Comparison of ENCODE assay signal across 8 cellular contexts in the genomic region with DNA sequence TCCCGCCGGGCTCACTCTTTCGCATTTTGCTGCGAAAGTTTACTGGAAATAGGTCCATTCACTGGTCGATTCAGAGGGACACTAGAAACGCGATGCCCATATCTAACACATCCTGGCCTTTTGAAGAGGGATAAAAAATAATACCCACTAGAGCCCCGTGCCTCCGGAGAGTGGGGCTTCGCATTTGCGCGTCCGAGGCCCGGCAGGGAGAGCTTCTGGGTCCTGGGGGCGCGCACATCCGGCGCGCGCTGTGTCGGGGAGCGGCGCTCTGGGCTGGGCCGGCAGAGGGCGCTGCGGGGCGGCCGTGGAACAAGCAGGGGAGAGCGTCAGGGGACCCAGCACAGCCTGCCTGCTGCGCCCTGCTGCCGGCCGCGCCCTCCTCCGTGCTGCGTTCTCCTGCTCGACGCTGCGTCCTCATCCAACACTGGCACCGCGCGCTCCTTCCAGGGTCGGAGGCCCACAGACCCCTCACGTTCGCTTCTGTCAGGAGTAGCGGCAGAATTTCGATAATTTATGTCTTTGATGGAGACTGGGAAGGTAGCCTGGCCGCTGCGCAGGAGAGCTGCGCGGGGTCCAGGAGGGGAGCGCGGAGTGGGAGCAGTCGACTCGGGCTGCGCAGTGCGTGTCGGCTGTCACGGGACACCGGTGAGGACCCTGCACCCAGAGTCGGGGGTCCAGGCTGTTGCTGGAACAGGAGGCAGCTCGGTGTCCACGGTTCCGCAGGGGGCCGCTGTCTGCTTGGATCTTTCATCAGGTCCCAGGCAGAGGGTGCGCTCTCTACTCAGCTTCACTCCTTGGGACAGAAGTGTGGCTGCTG. TPM values are rescaled to one million over a fixed set of nuclear protein-coding genes. Genes with fewer than 3 reads are reported as not detected.
DNase-seq lines count a peak whose midpoint lies in the region; TF ChIP-seq lines count a peak whose summit lies in the region.

No MANE protein-coding gene starts in this region.

- H3K27me3 ChIP-seq in MG63 (no peaks in the 10 kb centered on the region), WERI-Rb-1 (ENCODE audit: insufficient read depth, low read depth, severe bottlenecking) (peaks cover 58% of the 10 kb centered on the region), iPS-20b (ENCODE audit: insufficient read depth, low read length) (peaks cover 63% of the 10 kb centered on the region), skeletal muscle tissue (ENCODE audit: control insufficient read depth in 3 of 3, insufficient read depth in 3 of 3, low read length in 3 of 3) (no peaks in the 10 kb centered on the region)

- H3K9me3 Mint-ChIP-seq in MCF 10A (ENCODE audit: unreplicated experiment), result peaks cover 6% of the 10 kb centered on the region

- no peak overlapping the region for H3K27ac Mint-ChIP-seq in MCF 10A (ENCODE audit: low read depth, unreplicated experiment)

- peaks cover 21% of the 10 kb centered on the region for H3K27me3 Mint-ChIP-seq in MCF 10A (ENCODE audit: insufficient read depth, unreplicated experiment)

- POLR2A ChIA-PET in HEK293 (lab: Yijun Ruan, JAX) (no interaction called here), MCF 10A (lab: Yijun Ruan, JAX) (no interaction called here)

- H3K9me3 ChIP-seq in HEK293 (ENCODE audit: control insufficient read depth, insufficient read depth, low read depth, low read length), result no peaks in the 10 kb centered on the region
- H3K9me3 ChIP-seq in MG63, result no peaks in the 10 kb centered on the region
- H3K9me3 ChIP-seq in WERI-Rb-1 (ENCODE audit: severe bottlenecking), result no peaks in the 10 kb centered on the region
- no peaks in the 10 kb centered on the region for H3K9me3 ChIP-seq in iPS-20b (ENCODE audit: insufficient read depth, low read depth, low read length)
- H3K9me3 ChIP-seq in skeletal muscle tissue (ENCODE audit: control insufficient read depth in 3 of 3, low read length in 3 of 3), result no peaks in the 10 kb centered on the region

- peak; percentile 74 for TF ChIP-seq CTCF in GM12864 (IDR thresholded peaks at IDR 0.05; ENCODE audit: low read depth, low read length, missing control alignments)
- TF ChIP-seq CTCF in HEK293 (tag by site-specific recombination; IDR thresholded peaks at IDR 0.05), result peak; percentile 91
- TF ChIP-seq CTCF in WERI-Rb-1 (IDR thresholded peaks at IDR 0.05; ENCODE audit: low read depth, low read length), result peak; percentile 89
- peak; percentile 6 for TF ChIP-seq CTCF in MCF 10A (IDR thresholded peaks at IDR 0.05; ENCODE audit: unreplicated experiment)

- H3K4me3 Mint-ChIP-seq in MCF 10A (ENCODE audit: unreplicated experiment), result no peak overlapping the region

- no peak overlapping the region for H3K27ac ChIP-seq in HEK293 (ENCODE audit: extremely low read depth, low read depth, low read length)
- H3K27ac ChIP-seq in WERI-Rb-1, result no peak overlapping the region
- H3K27ac ChIP-seq in iPS-20b (ENCODE audit: low read length), result no peak overlapping the region
- H3K27ac ChIP-seq in skeletal muscle tissue (ENCODE audit: low read depth, low read length), result peak overlapping the region; percentile 72

- H3K4me3 ChIP-seq in GM12864 (ENCODE audit: low read depth, low read length), result peak overlapping the region; percentile 45
- peak overlapping the region; percentile 35 for H3K4me3 ChIP-seq in HEK293 (ENCODE audit: low read depth, low read length)
- peak overlapping the region; percentile 48 for H3K4me3 ChIP-seq in MG63
- H3K4me3 ChIP-seq in WERI-Rb-1 (ENCODE audit: low read depth, low read length), result peak overlapping the region; percentile 71
- H3K4me3 ChIP-seq in iPS-20b (ENCODE audit: low read length), result peak overlapping the region; percentile 77
- H3K4me3 ChIP-seq in skeletal muscle tissue (ENCODE audit: low read length in 3 of 3), result peak overlapping the region; percentile 81 to 87 (median 86)

- CTCF ChIA-PET in HEK293 (lab: Yijun Ruan, JAX), result interaction anchor here (0.5 to 2.9 kb wide), 34 partner anchors 8 to 1235 kb away, joined by 3 to 8 read pairs (median 4); partner anchors contain the start of gene CXCL12
- CTCF ChIA-PET in MCF 10A (lab: Yijun Ruan, JAX), result no interaction called here

- intact Hi-C loops in MCF 10A (cut with micrococcal nuclease), result no loop called here

- no peaks in the 10 kb centered on the region for H3K36me3 ChIP-seq in HEK293 (ENCODE audit: control insufficient read depth in 2 of 2, insufficient read depth in 1 of 2, low read length in 2 of 2)
- H3K36me3 ChIP-seq in MG63, result no peaks in the 10 kb centered on the region
- H3K36me3 ChIP-seq in WERI-Rb-1, result no peaks in the 10 kb centered on the region
- H3K36me3 ChIP-seq in iPS-20b (ENCODE audit: insufficient read depth, low read depth, low read length), result no peaks in the 10 kb centered on the region
- H3K36me3 ChIP-seq in skeletal muscle tissue (ENCODE audit: control insufficient read depth in 3 of 3, insufficient read depth in 3 of 3, low read length in 3 of 3), result no peaks in the 10 kb centered on the region

- H3K36me3 Mint-ChIP-seq in MCF 10A (ENCODE audit: insufficient read depth, unreplicated experiment), result no peaks in the 10 kb centered on the region

- H3K4me1 ChIP-seq in HEK293 (ENCODE audit: control insufficient read depth, insufficient read depth, low read length) (no peaks in the 10 kb centered on the region), iPS-20b (ENCODE audit: insufficient read depth, low read length) (no peaks in the 10 kb centered on the region), skeletal muscle tissue (ENCODE audit: control insufficient read depth in 3 of 3, insufficient read depth in 3 of 3, low read length in 3 of 3) (peaks cover 19 to 31% (median 20%) of the 10 kb centered on the region in 3 donors)

- H3K9ac ChIP-seq in iPS-20b (ENCODE audit: low read depth, low read length) (peak overlapping the region; percentile 75; the same call in 1 of the 2 replicates), skeletal muscle tissue (ENCODE audit: low read depth in 1 of 3, low read length in 3 of 3) (peak overlapping the region; percentile 74 to 88 (median 83))

- no TSS peak for BruUV-seq in MCF 10A (replicated peaks; lab: Mats Ljungman, UMichigan)

- H3K4me1 Mint-ChIP-seq in MCF 10A (ENCODE audit: insufficient read depth, unreplicated experiment), result peaks cover 16% of the 10 kb centered on the region

- DNase-seq in GM12864 (ENCODE audit: low read depth) (no peak), MG63 (peak; percentile 83), WERI-Rb-1 (peak; percentile 81), MCF 10A (ENCODE audit: unreplicated experiment) (no peak), NCI-H446 treated with DMSO at 0.1 percent for 48 hours (lab: John Stamatoyannopoulos, UW) (no peak)

TF ChIP-seq in HEK293, 187 proteins besides CTCF, POLR2A, EP300 and RAD21 (continues in another document):
- TF ChIP-seq ZNF560 (tag by site-specific recombination; IDR thresholded peaks at IDR 0.05; ENCODE audit: borderline replicate concordance) (no peak), ZBTB17 (tag by site-specific recombination; IDR thresholded peaks at IDR 0.05) (peak; percentile 88), ZNF157 (tag by site-specific recombination; IDR thresholded peaks at IDR 0.05) (no peak), ZNF837 (tag by site-specific recombination; IDR thresholded peaks at IDR 0.05) (no peak), SCRT2 (tag by site-specific recombination; IDR thresholded peaks at IDR 0.05) (no peak), ZNF791 (tag by site-specific recombination; IDR thresholded peaks at IDR 0.05) (no peak), HIC1 (tag by site-specific recombination; IDR thresholded peaks at IDR 0.05) (no peak)
- TF ChIP-seq, protein P1, sequence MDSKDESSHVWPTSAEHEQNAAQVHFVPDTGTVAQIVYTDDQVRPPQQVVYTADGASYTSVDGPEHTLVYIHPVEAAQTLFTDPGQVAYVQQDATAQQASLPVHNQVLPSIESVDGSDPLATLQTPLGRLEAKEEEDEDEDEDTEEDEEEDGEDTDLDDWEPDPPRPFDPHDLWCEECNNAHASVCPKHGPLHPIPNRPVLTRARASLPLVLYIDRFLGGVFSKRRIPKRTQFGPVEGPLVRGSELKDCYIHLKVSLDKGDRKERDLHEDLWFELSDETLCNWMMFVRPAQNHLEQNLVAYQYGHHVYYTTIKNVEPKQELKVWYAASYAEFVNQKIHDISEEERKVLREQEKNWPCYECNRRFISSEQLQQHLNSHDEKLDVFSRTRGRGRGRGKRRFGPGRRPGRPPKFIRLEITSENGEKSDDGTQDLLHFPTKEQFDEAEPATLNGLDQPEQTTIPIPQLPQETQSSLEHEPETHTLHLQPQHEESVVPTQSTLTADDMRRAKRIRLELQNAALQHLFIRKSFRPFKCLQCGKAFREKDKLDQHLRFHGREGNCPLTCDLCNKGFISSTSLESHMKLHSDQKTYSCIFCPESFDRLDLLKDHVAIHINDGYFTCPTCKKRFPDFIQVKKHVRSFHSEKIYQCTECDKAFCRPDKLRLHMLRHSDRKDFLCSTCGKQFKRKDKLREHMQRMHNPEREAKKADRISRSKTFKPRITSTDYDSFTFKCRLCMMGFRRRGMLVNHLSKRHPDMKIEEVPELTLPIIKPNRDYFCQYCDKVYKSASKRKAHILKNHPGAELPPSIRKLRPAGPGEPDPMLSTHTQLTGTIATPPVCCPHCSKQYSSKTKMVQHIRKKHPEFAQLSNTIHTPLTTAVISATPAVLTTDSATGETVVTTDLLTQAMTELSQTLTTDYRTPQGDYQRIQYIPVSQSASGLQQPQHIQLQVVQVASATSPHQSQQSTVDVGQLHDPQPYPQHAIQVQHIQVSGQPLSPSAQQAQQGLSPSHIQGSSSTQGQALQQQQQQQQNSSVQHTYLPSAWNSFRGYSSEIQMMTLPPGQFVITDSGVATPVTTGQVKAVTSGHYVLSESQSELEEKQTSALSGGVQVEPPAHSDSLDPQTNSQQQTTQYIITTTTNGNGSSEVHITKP (tag by site-specific recombination; IDR thresholded peaks at IDR 0.05), result no peak

RNA-seq across cellular contexts. Expression of gene ZNF32, which starts 41.5 kb away (rescaled TPM):
- total RNA-seq in MG63 (2014; rRNA removed; shearing (Covaris generic); ENCODE audit: low replicate concordance), result 70.6 and 72.7 TPM in 2 replicates
- total RNA-seq in MCF 10A (2022) (13.0 and 16.3 TPM in 2 replicates), skeletal muscle tissue (50.1 TPM)

Comparison
In these comparisons a context has a peak if more than half of its experiments do, and no peak if none do; other contexts are left out.
1. DNase-seq: peak in MG63 (single experiment) and WERI-Rb-1 (single experiment); none in GM12864 (single experiment), MCF 10A (single experiment) and NCI-H446 treated with DMSO at 0.1 percent for 48 hours (single experiment).
2. H3K4me3 ChIP-seq: peak in every context shown above with its lines; median percentile 86 in skeletal muscle tissue; 77 in iPS-20b; 71 in WERI-Rb-1; 48 in MG63; 45 in GM12864; 35 in HEK293.
3. CTCF ChIP-seq: peak in every context shown above with its lines; median percentile 91 in HEK293; 89 in WERI-Rb-1; 74 in GM12864; 6 in MCF 10A.